20 cellular contexts compared by ENCODE assay signal in genomic region chr14:88277205-88277604, GRCh38. TPM values are rescaled to one million over a fixed set of nuclear protein-coding genes. Genes with fewer than 3 reads are reported as not detected.
A peak's percentile ranks its signal among the peaks of the same experiment; 100 is the strongest.
DNase-seq lines count a peak whose midpoint lies in the region; ATAC-seq, FAIRE-seq and TF ChIP-seq lines count a peak whose summit lies in the region.
"Had no signal": no experiment of that assay in that cellular context is flagged by ENCODE, and none has a peak within 500 bp of the region (broad histone marks: within the 10 kb centered on the region; RNA-seq: fewer than 3 reads in every experiment).

No MANE protein-coding gene starts in this region.

- DNase-seq in NCI-H1105 treated with DMSO at 0.1 percent for 48 hours (lab: John Stamatoyannopoulos, UW) (peak; percentile 19), NCI-H1105 (lab: John Stamatoyannopoulos, UW) (no peak), HepG2 (ENCODE audit: low spot score) (no peak), right lobe of liver (no peak), bronchial epithelial cell (ENCODE audit: low read depth) (peak; percentile 16), Right ventricle myocardium superior (no peak)
- DNase-seq: CD4-positive, alpha-beta memory T cell; DMS153; DMS79; GF-D8; GOT3; H7; HFFc6 had no signal

- no peaks in the 10 kb centered on the region for H3K9me3 ChIP-seq in HepG2 (ENCODE audit: low read length)
- H3K9me3 ChIP-seq in right lobe of liver, result no peaks in the 10 kb centered on the region
- H3K9me3 ChIP-seq: BLaER1 had no signal

- intact Hi-C loops in HepG2 (cut with micrococcal nuclease; ENCODE audit: unreplicated experiment), result no loop called here
- intact Hi-C loops in right lobe of liver (cut with DNase I), result no loop called here
- intact Hi-C loops in Right ventricle myocardium superior (cut with DNase I), result no loop called here

- CTCF ChIA-PET in HepG2 (lab: Yijun Ruan, JAX; ENCODE audit: low intra/inter-chr PET ratio, low total read pairs), result no interaction called here

- WGBS in HepG2 (ENCODE audit: low lambda C conversion rate), result 63% methylated on average over 1 of the region's 1 CpG
- WGBS in right lobe of liver (ENCODE audit: insufficient coverage, low coverage, low lambda C conversion rate, missing lambda C conversion rate), result 71% methylated on average over 1 of the region's 1 CpG

- ATAC-seq in HepG2 (no peak), right lobe of liver (no peak), GM18511 (IDR thresholded peaks at IDR 0.05; ENCODE audit: unreplicated experiment) (no peak), Right ventricle myocardium superior (ENCODE audit: poor library complexity) (no peak)
- ATAC-seq: HCT116 had no signal

- H3K79me2 ChIP-seq in HepG2 (ENCODE audit: insufficient read depth, low read length), result no peaks in the 10 kb centered on the region

- POLR2A ChIA-PET in HepG2 (lab: Yijun Ruan, JAX), result no interaction called here

- no TSS peak for BruUV-seq in HepG2 (replicated peaks; lab: Mats Ljungman, UMichigan)

- H3K9ac ChIP-seq in HepG2 (ENCODE audit: insufficient read depth, low read depth, low read length), result no peak overlapping the region
- H3K9ac ChIP-seq: BLaER1 had no signal

- H3K27me3 ChIP-seq in HepG2 (ENCODE audit: control insufficient read depth in 1 of 2, insufficient read depth in 2 of 2, low read length in 2 of 2), result no peaks in the 10 kb centered on the region
- H3K27me3 ChIP-seq in right lobe of liver, result no peaks in the 10 kb centered on the region
- no peaks in the 10 kb centered on the region for H3K27me3 ChIP-seq in bronchial epithelial cell (ENCODE audit: control insufficient read depth, insufficient read depth, low read length)
- H3K27me3 ChIP-seq: BLaER1 had no signal

- TF ChIP-seq POLR2A in HepG2 (IDR thresholded peaks at IDR 0.05; ENCODE audit: insufficient read depth in 1 of 2, low read depth in 2 of 2, low read length in 2 of 2), result no peak
- TF ChIP-seq POLR2A in right lobe of liver (IDR thresholded peaks at IDR 0.05), result no peak

- H3K36me3 ChIP-seq in HepG2 (replicated peaks in 1 of 2; ENCODE audit: control insufficient read depth in 1 of 2, insufficient read depth in 2 of 2, low read length in 2 of 2), result no peaks in the 10 kb centered on the region
- H3K36me3 ChIP-seq in right lobe of liver, result no peaks in the 10 kb centered on the region
- H3K36me3 ChIP-seq in bronchial epithelial cell (ENCODE audit: control insufficient read depth, insufficient read depth, low read length), result no peaks in the 10 kb centered on the region
- H3K36me3 ChIP-seq: BLaER1 had no signal

- no peaks in the 10 kb centered on the region for H4K20me1 ChIP-seq in HepG2 (ENCODE audit: insufficient read depth, low read length)
- H4K20me1 ChIP-seq: BLaER1 had no signal

- TF ChIP-seq RAD21 in HepG2 (CRISPR knock-in tag; IDR thresholded peaks at IDR 0.05), result no peak

- H3K4me1 ChIP-seq in HepG2 (ENCODE audit: insufficient read depth, low read length) (no peaks in the 10 kb centered on the region), right lobe of liver (no peaks in the 10 kb centered on the region)
- H3K4me1 ChIP-seq: BLaER1 had no signal

- H3K4me3 ChIP-seq in HepG2 (replicated peaks in 1 of 3; ENCODE audit: insufficient read depth in 1 of 3, low read depth in 2 of 3, low read length in 3 of 3) (no peak overlapping the region), right lobe of liver (no peak overlapping the region), bronchial epithelial cell (ENCODE audit: low read depth, low read length) (no peak overlapping the region)
- H3K4me3 ChIP-seq: BLaER1 had no signal

- no peak for TF ChIP-seq EP300 in HepG2 (IDR thresholded peaks at IDR 0.05; ENCODE audit: low read depth in 2 of 2, low read length in 2 of 2)
- TF ChIP-seq EP300 in HepG2 (CRISPR knock-in tag; IDR thresholded peaks at IDR 0.05; ENCODE audit: borderline replicate concordance), result no peak

- in situ Hi-C loops in HepG2 (cut with HindIII; ENCODE audit: extremely low pct_ligation_motif_present, low pct_unique_long_range_greater_than_20kb), result no loop called here

- no peak overlapping the region for H3K4me2 ChIP-seq in HepG2 (ENCODE audit: low read depth, low read length)
- H3K4me2 ChIP-seq: BLaER1 had no signal

- TF ChIP-seq CTCF in HepG2 (CRISPR knock-in tag; IDR thresholded peaks at IDR 0.05) (no peak), right lobe of liver (IDR thresholded peaks at IDR 0.05) (no peak), bronchial epithelial cell (IDR thresholded peaks at IDR 0.05; ENCODE audit: insufficient read depth, low read length, severe bottlenecking) (no peak)

- no peak overlapping the region for H3K27ac ChIP-seq in HepG2 (ENCODE audit: extremely low read length, insufficient read depth, low read length)
- no peak overlapping the region for H3K27ac ChIP-seq in right lobe of liver
- H3K27ac ChIP-seq: 22Rv1, BLaER1 had no signal

- no peak for FAIRE-seq in HepG2 (lab: Jason Lieb, UNC)
- FAIRE-seq in bronchial epithelial cell (lab: Jason Lieb, UNC), result no peak
- FAIRE-seq: HTR-8/SVneo had no signal

- H2AFZ ChIP-seq in HepG2 (ENCODE audit: low read length), result no peak overlapping the region

TF ChIP-seq in HepG2, 621 proteins besides CTCF, POLR2A, EP300 and RAD21:
- TF ChIP-seq MAFF (IDR thresholded peaks at IDR 0.05; ENCODE audit: low read depth, low read length) (peak; percentile 69), ZNF83 (CRISPR knock-in tag; IDR thresholded peaks at IDR 0.05; ENCODE audit: borderline replicate concordance) (no peak), MAFK (conservative IDR thresholded peaks at IDR 0.05 in 1 of 2, IDR thresholded peaks at IDR 0.05 in 1 of 2; ENCODE audit: low read length in 2 of 2) (peak; percentile 69 to 82)
TF ChIP-seq in HepG2: peak in this region for 2.

RNA-seq across cellular contexts. Expression of gene KCNK10, which starts 45.9 kb away (rescaled TPM):
- total RNA-seq in HepG2 (2016; rRNA removed; fragmentation: Illumina TruSeq; extraction: Trizol), result not detected in 2 replicates
- not detected in 2 replicates for total RNA-seq in HepG2 (2016; cell fraction: cytosol; rRNA removed; fragmentation: Illumina TruSeq; extraction: Trizol; ENCODE audit: low read depth)
- not detected in 2 replicates for total RNA-seq in HepG2 (2016; cell fraction: insoluble cytoplasmic fraction; rRNA removed; fragmentation: Illumina TruSeq; extraction: Trizol)
- total RNA-seq in HepG2 (2016; cell fraction: membrane; rRNA removed; fragmentation: Illumina TruSeq; extraction: Trizol), result not detected in 2 replicates
- total RNA-seq in HepG2 (2016; cell fraction: nucleus; rRNA removed; fragmentation: Illumina TruSeq; extraction: Trizol), result not detected in 2 replicates
- polyA plus RNA-seq in HepG2 (2011; rRNA removed), result not detected in 2 replicates
- polyA plus RNA-seq in HepG2 (2011; cell fraction: cytosol; rRNA removed), result not detected in 2 replicates
- not detected in 2 replicates for polyA plus RNA-seq in HepG2 (2011; cell fraction: nucleus; rRNA removed)
- polyA plus RNA-seq in HepG2 (2012), result not detected in 2 replicates
- not detected in 2 replicates for polyA plus RNA-seq in HepG2 (2016; cell fraction: cytosol; fragmentation: Illumina TruSeq; extraction: Trizol; ENCODE audit: low read depth)
- not detected in 2 replicates for polyA plus RNA-seq in HepG2 (2016; cell fraction: insoluble cytoplasmic fraction; fragmentation: Illumina TruSeq; extraction: Trizol; ENCODE audit: low read depth)
- not detected in 2 replicates for polyA plus RNA-seq in HepG2 (2016; cell fraction: membrane; fragmentation: Illumina TruSeq; extraction: Trizol; ENCODE audit: low read depth)
- polyA plus RNA-seq in HepG2 (2016; cell fraction: nucleus; fragmentation: Illumina TruSeq; extraction: Trizol; ENCODE audit: insufficient read depth, low read depth), result not detected in 2 replicates
- polyA minus RNA-seq in HepG2 (2011; rRNA and poly(A)+ RNA removed; ENCODE audit: low replicate concordance), result not detected in 2 replicates
- not detected in 2 replicates for polyA minus RNA-seq in HepG2 (2011; cell fraction: cytosol; rRNA and poly(A)+ RNA removed)
- not detected in 2 replicates for polyA minus RNA-seq in HepG2 (2011; cell fraction: nucleus; rRNA and poly(A)+ RNA removed)
- total RNA-seq in right lobe of liver, result not detected
- not detected in 2 replicates for total RNA-seq in bronchial epithelial cell
- total RNA-seq in Right ventricle myocardium superior, result not detected
- total RNA-seq: A673; CD4-positive, alpha-beta memory T cell; HFFc6 had no signal
- polyA plus RNA-seq: AG04450; CD4-positive, alpha-beta memory T cell had no signal

Comparison
In these comparisons a context has a peak if more than half of its experiments do, and no peak if none do; other contexts are left out.
1. DNase-seq: peak in NCI-H1105 treated with DMSO at 0.1 percent for 48 hours (single experiment) and bronchial epithelial cell (single experiment); none in NCI-H1105 (single experiment), HepG2 (single experiment), right lobe of liver (0 of 3) and Right ventricle myocardium superior (single experiment).